Comparison of ENCODE assay signal across 8 cellular contexts in the genomic region with DNA sequence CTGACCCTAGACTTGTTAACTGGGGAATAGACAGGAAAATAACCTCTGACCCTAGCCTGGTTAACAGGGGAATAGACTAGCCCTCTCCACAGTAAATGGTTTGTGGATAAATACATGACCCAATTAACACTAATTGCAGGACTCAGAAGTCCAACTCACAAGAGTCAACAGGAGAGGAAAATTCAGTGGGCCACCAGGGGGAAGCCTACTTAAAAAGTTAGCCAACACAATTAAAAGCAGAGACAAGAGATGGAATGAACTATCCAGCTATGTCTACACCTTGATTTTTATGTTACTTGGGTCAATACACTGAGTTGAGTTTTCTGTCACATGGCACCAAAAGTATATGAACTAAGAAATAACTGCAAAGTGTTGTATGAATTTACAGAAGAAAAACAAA.
DNase-seq lines count a peak whose midpoint lies in the region; ATAC-seq and TF ChIP-seq lines count a peak whose summit lies in the region.

No MANE protein-coding gene starts in this region.

- no peaks in the 10 kb centered on the region for H3K36me3 Mint-ChIP-seq in CD8-positive, alpha-beta T cell
- peaks cover 0 to 52% of the 10 kb centered on the region in 2 donors for H3K36me3 Mint-ChIP-seq in activated naive CD4-positive, alpha-beta T cell treated with anti-CD3 and anti-CD28 coated beads, Interleukin-2, amount 50 U/mL, for 72 hours

- intact Hi-C loops in CD8-positive, alpha-beta T cell (cut with DNase I, micrococcal nuclease): loop anchor here (1.0 to 10.0 kb wide), 7 partner anchors 39 to 569 kb away; no protein-coding TSS in a partner anchor

- peak; percentile 52 for TF ChIP-seq CTCF in CD8-positive, alpha-beta T cell (IDR thresholded peaks at IDR 0.05)
- peak; percentile 21 for TF ChIP-seq CTCF in kidney epithelial cell (IDR thresholded peaks at IDR 0.05; ENCODE audit: insufficient read depth, low read length, poor library complexity, severe bottlenecking)

- no peaks in the 10 kb centered on the region for H3K9me3 ChIP-seq in CD8-positive, alpha-beta T cell (ENCODE audit: low read length)

- no peaks in the 10 kb centered on the region for H3K27me3 ChIP-seq in CD8-positive, alpha-beta T cell (ENCODE audit: insufficient read depth, low read length)
- H3K27me3 ChIP-seq in kidney epithelial cell (ENCODE audit: control insufficient read depth, insufficient read depth, low read length): no peaks in the 10 kb centered on the region

- no peak overlapping the region for H3K27ac ChIP-seq in CD8-positive, alpha-beta T cell (ENCODE audit: low read depth, low read length)

- ATAC-seq in CD8-positive, alpha-beta T cell: peak; percentile 51
- peak; percentile 66 for ATAC-seq in GM21367 (IDR thresholded peaks at IDR 0.05; ENCODE audit: unreplicated experiment)
- peak in 1 of 2 donors; percentile 53 for ATAC-seq in activated naive CD4-positive, alpha-beta T cell treated with anti-CD3 and anti-CD28 coated beads, Interleukin-2, amount 50 U/mL, for 72 hours
- no peak for ATAC-seq in GM21528 (IDR thresholded peaks at IDR 0.05; ENCODE audit: low FRiP score, unreplicated experiment)

- DNase-seq in CD8-positive, alpha-beta T cell: peak; percentile 20 to 78 (median 64)
- DNase-seq in OCI-M1 (lab: John Stamatoyannopoulos, UW): peak; percentile 82
- DNase-seq in activated naive CD4-positive, alpha-beta T cell treated with anti-CD3 and anti-CD28 coated beads, Interleukin-2, amount 50 U/mL, for 72 hours (ENCODE audit: low spot score in 2 of 2): peak in 1 of 2 donors; percentile 25
- DNase-seq in kidney epithelial cell (ENCODE audit: low read depth): no peak
- peak; percentile 52 for DNase-seq in stimulated activated CD8-positive, alpha-beta memory T cell treated with anti-CD3 and anti-CD28 coated beads, Interleukin-4, amount 100 ng/mL, for 48 hours
- no peak for DNase-seq in NCI-H1105 (lab: John Stamatoyannopoulos, UW)

- no peak overlapping the region for H3K4me3 ChIP-seq in CD8-positive, alpha-beta T cell (ENCODE audit: low read depth, low read length)
- H3K4me3 ChIP-seq in kidney epithelial cell (ENCODE audit: low read depth, low read length): no peak overlapping the region

- CTCF ChIA-PET in CD8-positive, alpha-beta T cell (lab: Charles Lee): interaction anchor here (0.6 to 6.1 kb wide), 37 partner anchors 10 to 571 kb away, joined by 3 to 96 read pairs (median 5); partner anchors contain the start of genes DNAH7 and SLC39A10

- no peak overlapping the region for H3K27ac Mint-ChIP-seq in CD8-positive, alpha-beta T cell
- H3K27ac Mint-ChIP-seq in activated naive CD4-positive, alpha-beta T cell treated with anti-CD3 and anti-CD28 coated beads, Interleukin-2, amount 50 U/mL, for 72 hours: peak overlapping the region; percentile 29 to 87

- peaks cover 15% of the 10 kb centered on the region for H3K4me1 ChIP-seq in CD8-positive, alpha-beta T cell (ENCODE audit: insufficient read depth, low read length)

- POLR2A ChIA-PET in CD8-positive, alpha-beta T cell (lab: Charles Lee): interaction anchor here (0.8 to 4.8 kb wide), 10 partner anchors 9 to 167 kb away, joined by 3 to 31 read pairs (median 5); partner anchors contain the start of gene SLC39A10

- H3K4me3 Mint-ChIP-seq in CD8-positive, alpha-beta T cell: no peak overlapping the region

- H3K9me3 Mint-ChIP-seq in CD8-positive, alpha-beta T cell: no peaks in the 10 kb centered on the region
- peaks cover 0 to 12% of the 10 kb centered on the region in 2 donors for H3K9me3 Mint-ChIP-seq in activated naive CD4-positive, alpha-beta T cell treated with anti-CD3 and anti-CD28 coated beads, Interleukin-2, amount 50 U/mL, for 72 hours

- H3K36me3 ChIP-seq in CD8-positive, alpha-beta T cell (ENCODE audit: insufficient read depth, low read length): no peaks in the 10 kb centered on the region
- H3K36me3 ChIP-seq in kidney epithelial cell (ENCODE audit: control insufficient read depth, insufficient read depth, low read length): no peaks in the 10 kb centered on the region

- peaks cover 47% of the 10 kb centered on the region for H3K4me1 Mint-ChIP-seq in CD8-positive, alpha-beta T cell (ENCODE audit: low read depth)

- H3K27me3 Mint-ChIP-seq in CD8-positive, alpha-beta T cell (ENCODE audit: low read depth): no peaks in the 10 kb centered on the region

Comparison
In these comparisons a context has a peak if more than half of its experiments do, and no peak if none do; other contexts are left out.
1. DNase-seq: peak in CD8-positive, alpha-beta T cell (7 of 7), OCI-M1 (single experiment) and stimulated activated CD8-positive, alpha-beta memory T cell treated with anti-CD3 and anti-CD28 coated beads, Interleukin-4, amount 100 ng/mL, for 48 hours (single experiment); none in kidney epithelial cell (single experiment) and NCI-H1105 (single experiment).